ENCODE assay signal across 8 cellular contexts in genomic region chr4:39045791-39046221, GRCh38. TPM values are rescaled to one million over a fixed set of nuclear protein-coding genes. Genes with fewer than 3 reads are reported as not detected.
DNase-seq lines count a peak whose midpoint lies in the region; ATAC-seq and TF ChIP-seq lines count a peak whose summit lies in the region.

No MANE protein-coding gene starts in this region.

- TF ChIP-seq RAD21 in liver (IDR thresholded peaks at IDR 0.05): peak in 1 of 2 donors; percentile 28

- peaks cover 5 to 35% (median 17%) of the 10 kb centered on the region in 4 donors for H3K4me1 ChIP-seq in liver (ENCODE audit: control insufficient read depth in 4 of 4, insufficient read depth in 4 of 4, low read length in 3 of 4)
- peaks cover 31% of the 10 kb centered on the region for H3K4me1 ChIP-seq in vagina

- no peak for TF ChIP-seq POLR2A in vagina (IDR thresholded peaks at IDR 0.05)

- CTCF ChIA-PET in BJ (lab: Yijun Ruan, JAX): interaction anchor here (0.6 to 0.7 kb wide), 3 partner anchors 64 to 981 kb away, joined by 3 to 5 read pairs (median 3); no protein-coding TSS in a partner anchor

- in situ Hi-C loops in astrocyte of the cerebellum (cut with HindIII; ENCODE audit: low sequenced_read_pairs): no loop called here

- 11% methylated on average over 3 of the region's 3 CpGs for WGBS in liver

- H3K36me3 ChIP-seq in BJ (ENCODE audit: control insufficient read depth, insufficient read depth, low read length) (no peaks in the 10 kb centered on the region), liver (ENCODE audit: control insufficient read depth in 4 of 4, insufficient read depth in 3 of 4, low read depth in 1 of 4, low read length in 3 of 4) (no peaks in the 10 kb centered on the region), vagina (no peaks in the 10 kb centered on the region)

- H3K27ac ChIP-seq in liver (ENCODE audit: low read depth in 1 of 2, low read length in 2 of 2) (peak overlapping the region; percentile 70 to 80), vagina (peak overlapping the region; percentile 95)

- DNase-seq in BJ (ENCODE audit: low read depth): no peak
- peak; percentile 8 for DNase-seq in HuH-7.5 (ENCODE audit: low spot score)
- DNase-seq in astrocyte of the cerebellum (ENCODE audit: low read depth): no peak
- DNase-seq in vagina (ENCODE audit: extremely low spot score in 2 of 2): no peak
- no peak for DNase-seq in DMS114 treated with DMSO at 0.1 percent for 48 hours (lab: John Stamatoyannopoulos, UW; ENCODE audit: unreplicated experiment)
- no peak for DNase-seq in NCI-H2029 treated with DMSO at 0.1 percent for 48 hours (lab: John Stamatoyannopoulos, UW)

- H3K4me3 ChIP-seq in BJ (ENCODE audit: low read depth, low read length): peak overlapping the region; percentile 50
- peak overlapping the region; percentile 50 for H3K4me3 ChIP-seq in astrocyte of the cerebellum (ENCODE audit: low read depth, low read length)
- H3K4me3 ChIP-seq in liver (ENCODE audit: low read depth in 1 of 3, low read length in 3 of 3): peak overlapping the region; percentile 58 to 100 (median 71)
- H3K4me3 ChIP-seq in vagina: peak overlapping the region; percentile 79 to 96

- no peak for TF ChIP-seq CTCF in BJ (IDR thresholded peaks at IDR 0.05; ENCODE audit: insufficient read depth, low read depth, low read length)
- TF ChIP-seq CTCF in astrocyte of the cerebellum (IDR thresholded peaks at IDR 0.05; ENCODE audit: low read depth, low read length, missing control alignments): no peak
- peak; percentile 8 for TF ChIP-seq CTCF in liver (IDR thresholded peaks at IDR 0.05; ENCODE audit: low read depth, low read length, missing input control)
- TF ChIP-seq CTCF in vagina (IDR thresholded peaks at IDR 0.05): no peak

- peak overlapping the region; percentile 68 to 78 for H3K9ac ChIP-seq in liver (ENCODE audit: low read depth in 1 of 2, low read length in 2 of 2)

- H3K9me3 ChIP-seq in liver (ENCODE audit: control insufficient read depth in 4 of 4, low read length in 3 of 4) (no peaks in the 10 kb centered on the region), vagina (no peaks in the 10 kb centered on the region)

- intact Hi-C loops in vagina (cut with DNase I): no loop called here

- ATAC-seq in GM18870 (IDR thresholded peaks at IDR 0.05; ENCODE audit: unreplicated experiment): no peak

- POLR2A ChIA-PET in BJ (lab: Charles Lee): no interaction called here

- H3K27me3 ChIP-seq in BJ (ENCODE audit: control insufficient read depth, insufficient read depth, low read length) (no peaks in the 10 kb centered on the region), liver (ENCODE audit: control insufficient read depth in 4 of 4, insufficient read depth in 4 of 4, low read length in 3 of 4) (no peaks in the 10 kb centered on the region), vagina (no peaks in the 10 kb centered on the region)

TF ChIP-seq in liver, 16 proteins besides CTCF, POLR2A, EP300 and RAD21:
- TF ChIP-seq HNF4A (conservative IDR thresholded peaks at IDR 0.05) (no peak), NR2F2 (IDR thresholded peaks at IDR 0.05) (no peak), TAF1 (conservative IDR thresholded peaks at IDR 0.05) (no peak), JUND (IDR thresholded peaks at IDR 0.05) (no peak), FOXA1 (IDR thresholded peaks at IDR 0.05) (no peak), ZBTB33 (IDR thresholded peaks at IDR 0.05) (no peak), GABPA (IDR thresholded peaks at IDR 0.05 in 1 of 2, conservative IDR thresholded peaks at IDR 0.05 in 1 of 2) (no peak), EGR1 (IDR thresholded peaks at IDR 0.05; ENCODE audit: low read depth in 2 of 2) (no peak), SP1 (IDR thresholded peaks at IDR 0.05) (no peak), HNF4G (IDR thresholded peaks at IDR 0.05) (no peak)

RNA-seq across cellular contexts. Expression of gene TMEM156, which starts 13.6 kb away (rescaled TPM):
- 0.07 and 0.15 TPM in 2 replicates for polyA plus RNA-seq in BJ (2011; rRNA removed)
- 0.19 TPM in 1 of 2 replicates, not detected in the other for polyA minus RNA-seq in BJ (2011; rRNA and poly(A)+ RNA removed)
- under 1 TPM; 0.67 to 0.70 TPM for total RNA-seq in liver
- under 1 TPM; 0.58 to 0.61 TPM for polyA plus RNA-seq in liver
- not detected for total RNA-seq in vagina

RNA-seq across cellular contexts. Expression of gene KLHL5, which starts 16.2 kb away (rescaled TPM):
- polyA plus RNA-seq in BJ (2011; rRNA removed) (77.4 and 108 TPM in 2 replicates), liver (10 to 100 TPM; 14.2 to 27.3 TPM)
- polyA minus RNA-seq in BJ (2011; rRNA and poly(A)+ RNA removed): 84.5 and 88.1 TPM in 2 replicates
- total RNA-seq in liver (10 to 100 TPM; 23.9 to 65.4 TPM), vagina (27.0 TPM)
